ENCODE assay signal across 21 cellular contexts in the genomic region with DNA sequence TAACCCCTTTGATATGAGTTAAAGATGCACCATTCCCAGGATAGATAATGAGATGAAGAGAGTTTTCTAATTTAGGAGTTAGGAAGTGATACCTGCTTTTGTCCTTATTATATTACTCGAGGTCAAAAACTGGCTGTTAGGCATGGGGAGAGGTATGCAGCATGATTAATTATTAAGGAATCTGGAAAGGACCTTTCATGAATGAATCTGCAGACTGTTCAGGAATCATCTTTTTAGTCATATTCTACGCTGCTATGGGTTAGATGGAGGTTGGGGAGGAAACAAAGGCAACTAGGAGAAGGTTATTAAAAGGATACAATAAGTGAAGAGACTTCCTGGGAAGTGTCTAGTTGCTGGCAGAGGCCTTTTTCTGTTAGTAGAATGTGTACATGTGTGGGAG.
"Had no signal": no experiment of that assay in that cellular context is flagged by ENCODE, and none has a peak within 500 bp of the region (broad histone marks: within the 10 kb centered on the region; RNA-seq: fewer than 3 reads in every experiment).

No MANE protein-coding gene starts in this region.

- H3K27me3 ChIP-seq: ascending aorta, esophagus squamous epithelium, tibial artery, uterus had no signal

- DNase-seq: activated CD4-positive, alpha-beta T cell treated with anti-CD3 and anti-CD28 coated beads for 1 hour; activated CD8-positive, alpha-beta memory T cell treated with anti-CD3 and anti-CD28 coated beads for 24 hours; activated CD8-positive, alpha-beta memory T cell treated with anti-CD3 and anti-CD28 coated beads, Interleukin-2, amount 50 U/mL, for 48 hours; activated effector memory CD4-positive, alpha-beta T cell treated with Interleukin-2 at 50 U/mL for 16 hours; activated naive CD4-positive, alpha-beta T cell treated with anti-CD3 and anti-CD28 coated beads, Interleukin-2, amount 50 U/mL, for 16 hours; activated T-cell treated with anti-CD3 and anti-CD28 coated beads, Interleukin-2, amount 50 U/mL, for 48 hours; effector memory CD4-positive, alpha-beta T cell; esophagus squamous epithelium; immature natural killer cell; lower lobe of right lung; midbrain; occipital lobe; posterior cingulate gyrus; retina; stimulated activated CD8-positive, alpha-beta memory T cell treated with anti-CD3 and anti-CD28 coated beads, Interleukin-4, amount 100 ng/mL, for 48 hours; stimulated activated naive CD4-positive, alpha-beta T cell treated with Interleukin-2 at 50 U/mL for 16 hours; T-helper 17 cell; tibial artery; uterus; WERI-Rb-1 had no signal

- H3K36me3 ChIP-seq: ascending aorta, esophagus squamous epithelium, lower lobe of right lung, tibial artery, uterus, WERI-Rb-1 had no signal

- ATAC-seq: lower lobe of right lung, T-helper 17 cell had no signal

- H3K27ac ChIP-seq: ascending aorta, esophagus squamous epithelium, lower lobe of right lung, tibial artery, uterus, WERI-Rb-1 had no signal

- H3K4me3 ChIP-seq: ascending aorta, esophagus squamous epithelium, lower lobe of right lung, tibial artery, uterus had no signal

- H3K4me1 ChIP-seq: ascending aorta, esophagus squamous epithelium, lower lobe of right lung, tibial artery, uterus had no signal

- H3K9me3 ChIP-seq: ascending aorta, esophagus squamous epithelium, lower lobe of right lung, tibial artery, uterus had no signal
